In genomic region chr15:99568548-99569352, GRCh38 we compare ENCODE assay signal across 1 cellular context.
TF ChIP-seq lines count a peak whose summit lies in the region.

No MANE protein-coding gene starts in this region.

TF ChIP-seq in A549, 52 proteins besides CTCF, POLR2A, EP300 and RAD21 (continued from another document):
- TF ChIP-seq BCL3 (IDR thresholded peaks at IDR 0.05) (no peak), MAFK (IDR thresholded peaks at IDR 0.05; ENCODE audit: partially characterized antibody) (no peak), POLR2AphosphoS2 (conservative IDR thresholded peaks at IDR 0.05; ENCODE audit: low read length) (no peak), FOSL2 (IDR thresholded peaks at IDR 0.05) (no peak), FOSL2 (CRISPR knock-in tag; IDR thresholded peaks at IDR 0.05) (no peak)
TF ChIP-seq in A549: peak in this region for 0.
